24 cellular contexts compared by ENCODE assay signal in genomic region chr2:241994556-241995213, GRCh38.
"Had no signal": no experiment of that assay in that cellular context is flagged by ENCODE, and none has a peak within 500 bp of the region (broad histone marks: within the 10 kb centered on the region; RNA-seq: fewer than 3 reads in every experiment).

No MANE protein-coding gene starts in this region.

- H3K36me3 Mint-ChIP-seq: activated naive CD4-positive, alpha-beta T cell treated with anti-CD3 and anti-CD28 coated beads, Interleukin-2, amount 50 U/mL, for 72 hours; mesothelial cell of epicardium had no signal

- H3K27ac Mint-ChIP-seq: activated CD4-positive, alpha-beta memory T cell treated with anti-CD3 and anti-CD28 coated beads, Interleukin-2, amount 10 ng/mL, durations not matched to agents 7 days and 5 days; activated CD4-positive, alpha-beta T cell treated with anti-CD3 and anti-CD28 coated beads, Interleukin-2, amount 10 ng/mL, durations not matched to agents 7 days and 5 days; activated T-cell treated with anti-CD3 and anti-CD28 coated beads, Interleukin-2, amount 50 U/mL, for 72 hours; mesothelial cell of epicardium; naive thymus-derived CD4-positive, alpha-beta T cell; WTC11 had no signal

- H3K4me3 Mint-ChIP-seq: activated CD4-positive, alpha-beta memory T cell treated with anti-CD3 and anti-CD28 coated beads, Interleukin-2, amount 10 ng/mL, durations not matched to agents 7 days and 5 days; activated CD4-positive, alpha-beta T cell treated with anti-CD3 and anti-CD28 coated beads, Interleukin-2, amount 10 ng/mL, durations not matched to agents 7 days and 5 days; activated T-cell treated with anti-CD3 and anti-CD28 coated beads, Interleukin-2, amount 50 U/mL, for 72 hours; mesothelial cell of epicardium; naive thymus-derived CD4-positive, alpha-beta T cell; WTC11 had no signal

- H3K27me3 Mint-ChIP-seq: activated CD4-positive, alpha-beta memory T cell treated with anti-CD3 and anti-CD28 coated beads, Interleukin-2, amount 10 ng/mL, durations not matched to agents 7 days and 5 days; activated CD4-positive, alpha-beta T cell treated with anti-CD3 and anti-CD28 coated beads, Interleukin-2, amount 10 ng/mL, durations not matched to agents 7 days and 5 days; naive thymus-derived CD4-positive, alpha-beta T cell had no signal

- H3K9me3 ChIP-seq: body of pancreas, gastroesophageal sphincter, pancreas, prostate gland, thoracic aorta, vagina had no signal

- ATAC-seq: activated naive CD4-positive, alpha-beta T cell treated with anti-CD3 and anti-CD28 coated beads, Interleukin-2, amount 50 U/mL, for 72 hours; activated T-cell treated with anti-CD3 and anti-CD28 coated beads, Interleukin-2, amount 50 U/mL, for 72 hours; body of pancreas; gastroesophageal sphincter; left cardiac atrium; naive thymus-derived CD4-positive, alpha-beta T cell; pancreas; stimulated activated naive CD8-positive, alpha-beta T cell treated with anti-CD3 and anti-CD28 coated beads, Interleukin-15, Interleukin-2, amounts not matched to agents 100 U/mL and 50 U/mL, for 24 hours; WTC11 had no signal

- FAIRE-seq: endothelial cell of umbilical vein, keratinocyte, pancreas had no signal

- DNase-seq: activated CD4-positive, alpha-beta memory T cell treated with anti-CD3 and anti-CD28 coated beads, Interleukin-2, amount 10 ng/mL, durations not matched to agents 7 days and 5 days; activated CD4-positive, alpha-beta T cell treated with anti-CD3 and anti-CD28 coated beads for 1 hour; activated CD4-positive, alpha-beta T cell treated with anti-CD3 and anti-CD28 coated beads, Interleukin-2, amount 10 ng/mL, durations not matched to agents 7 days and 5 days; activated naive CD4-positive, alpha-beta T cell; activated T-cell treated with anti-CD3 and anti-CD28 coated beads, Interleukin-2, amount 50 U/mL, for 72 hours; anterior cingulate cortex; left cardiac atrium; naive thymus-derived CD4-positive, alpha-beta T cell; nucleus accumbens; stimulated activated CD4-positive, alpha-beta T cell treated with anti-CD3 and anti-CD28 coated beads, Interleukin-2, amount 100 ng/mL, for 48 hours; stimulated activated naive CD8-positive, alpha-beta T cell treated with anti-CD3 and anti-CD28 coated beads, Interleukin-15, Interleukin-2, amounts not matched to agents 100 U/mL and 50 U/mL, for 24 hours; T-helper 2 cell; trophoblast cell had no signal

- H3K4me1 Mint-ChIP-seq: activated CD4-positive, alpha-beta memory T cell treated with anti-CD3 and anti-CD28 coated beads, Interleukin-2, amount 10 ng/mL, durations not matched to agents 7 days and 5 days; activated CD4-positive, alpha-beta T cell treated with anti-CD3 and anti-CD28 coated beads, Interleukin-2, amount 10 ng/mL, durations not matched to agents 7 days and 5 days; mesothelial cell of epicardium; naive thymus-derived CD4-positive, alpha-beta T cell; WTC11 had no signal

- H3K9me3 Mint-ChIP-seq: activated CD4-positive, alpha-beta memory T cell treated with anti-CD3 and anti-CD28 coated beads, Interleukin-2, amount 10 ng/mL, durations not matched to agents 7 days and 5 days; activated CD4-positive, alpha-beta T cell treated with anti-CD3 and anti-CD28 coated beads, Interleukin-2, amount 10 ng/mL, durations not matched to agents 7 days and 5 days; activated naive CD4-positive, alpha-beta T cell treated with anti-CD3 and anti-CD28 coated beads, Interleukin-2, amount 50 U/mL, for 72 hours had no signal
